Comparison of ENCODE assay signal across 9 cellular contexts in the genomic region with DNA sequence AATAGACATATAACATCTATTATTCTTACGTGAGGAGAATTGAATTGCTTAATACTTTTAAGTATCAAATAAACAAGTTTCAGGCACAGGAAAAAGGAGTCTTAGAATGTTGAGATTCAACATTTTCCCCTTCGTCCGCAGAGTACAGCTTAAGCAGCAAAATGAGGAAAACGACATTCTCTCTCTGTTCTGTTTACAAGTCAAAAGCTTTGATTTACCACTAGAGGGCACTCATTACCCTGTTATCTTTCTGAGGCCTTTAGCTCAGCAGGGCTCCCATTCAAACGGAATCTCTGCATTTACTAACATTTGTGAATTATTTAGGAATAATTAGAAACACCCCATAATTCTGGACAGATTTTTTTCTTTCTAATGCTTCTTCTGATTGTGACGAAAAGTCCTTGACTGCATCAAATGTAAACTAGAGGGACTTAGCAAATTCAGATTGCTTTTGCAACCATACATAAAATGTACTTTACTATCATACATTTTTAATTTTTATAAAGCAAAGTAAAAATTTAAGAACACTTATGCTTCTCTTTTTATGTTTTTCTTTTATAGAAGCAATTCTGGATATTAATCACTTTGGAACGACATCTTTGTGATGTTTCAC.
A peak's percentile ranks its signal among the peaks of the same experiment; 100 is the strongest.
DNase-seq lines count a peak whose midpoint lies in the region; ATAC-seq and TF ChIP-seq lines count a peak whose summit lies in the region.
"Had no signal": no experiment of that assay in that cellular context is flagged by ENCODE, and none has a peak within 500 bp of the region (broad histone marks: within the 10 kb centered on the region; RNA-seq: fewer than 3 reads in every experiment).

No MANE protein-coding gene starts in this region.

- H3K4me3 ChIP-seq in brain microvascular endothelial cell (ENCODE audit: low read depth, low read length) = no peak overlapping the region

- H3K27me3 ChIP-seq in brain microvascular endothelial cell (replicated peaks) = no peaks in the 10 kb centered on the region

- peak; percentile 87 for ATAC-seq in GM21515 (IDR thresholded peaks at IDR 0.05; ENCODE audit: unreplicated experiment)

- TF ChIP-seq CTCF in brain microvascular endothelial cell (IDR thresholded peaks at IDR 0.05; ENCODE audit: low read depth, low read length, missing control alignments) = peak; percentile 69

- DNase-seq in activated CD4-positive, alpha-beta T cell treated with anti-CD3 and anti-CD28 coated beads for 48 hours = peak; percentile 4
- DNase-seq in activated CD4-positive, alpha-beta T cell treated with anti-CD3 and anti-CD28 coated beads for 4 hours = no peak
- DNase-seq in HS-5 (ENCODE audit: low read depth) (peak; percentile 78), NCI-H774 (lab: John Stamatoyannopoulos, UW) (peak; percentile 79), brain microvascular endothelial cell (peak; percentile 34), iPS-NIHi7 (ENCODE audit: extremely low spot score) (peak; percentile 79), superior temporal gyrus (ENCODE audit: extremely low spot score) (peak; percentile 95)

- no peaks in the 10 kb centered on the region for H3K36me3 ChIP-seq in brain microvascular endothelial cell (replicated peaks)
- H3K36me3 ChIP-seq: neutrophil had no signal

- in situ Hi-C loops in brain microvascular endothelial cell (cut with HindIII; ENCODE audit: low pct_ligation_motif_present, low sequenced_read_pairs) = no loop called here

- no peak overlapping the region for H3K27ac ChIP-seq in brain microvascular endothelial cell
- H3K27ac ChIP-seq: neutrophil had no signal

Comparison
In these comparisons a context has a peak if more than half of its experiments do, and no peak if none do; other contexts are left out.
1. DNase-seq: peak in activated CD4-positive, alpha-beta T cell treated with anti-CD3 and anti-CD28 coated beads for 48 hours (single experiment), HS-5 (single experiment), NCI-H774 (single experiment), brain microvascular endothelial cell (single experiment), iPS-NIHi7 (single experiment) and superior temporal gyrus (single experiment); none in activated CD4-positive, alpha-beta T cell treated with anti-CD3 and anti-CD28 coated beads for 4 hours (0 of 2).